In genomic region chr17:72761893-72762622, GRCh38 we compare ENCODE assay signal across 1 cellular context.
TF ChIP-seq lines count a peak whose summit lies in the region.

No MANE protein-coding gene starts in this region.

TF ChIP-seq in K562, 482 proteins besides CTCF, POLR2A, EP300 and RAD21 (continued from another document and continues in another):
- TF ChIP-seq CUX1 (CRISPR knock-in tag; IDR thresholded peaks at IDR 0.05) (peak; percentile 65; the same call in 1 of the 2 replicates), KLF1 (tag; IDR thresholded peaks at IDR 0.05) (peak; percentile 44; the same call in 1 of the 2 replicates), ZNF41 (CRISPR knock-in tag; conservative IDR thresholded peaks at IDR 0.05) (peak; percentile 92), ZFP36 (IDR thresholded peaks at IDR 0.05; ENCODE audit: low read depth, low read length, partially characterized antibody) (no peak), ZNF445 (CRISPR knock-in tag; IDR thresholded peaks at IDR 0.05; ENCODE audit: low read depth) (0 out of 2 replicates have a peak, but pooled peaks have one; percentile 65), SMC3 (conservative IDR thresholded peaks at IDR 0.05; ENCODE audit: insufficient read depth, low read depth, low read length) (no peak), ZNF324 (CRISPR knock-in tag; IDR thresholded peaks at IDR 0.05) (0 out of 2 replicates have a peak, but pooled peaks have one; percentile 32), RERE (CRISPR knock-in tag; IDR thresholded peaks at IDR 0.05; ENCODE audit: borderline replicate concordance) (no peak), ETV1 (tag; conservative IDR thresholded peaks at IDR 0.05; ENCODE audit: low read depth) (peak; percentile 42; the same call in 1 of the 2 replicates), ZNF586 (CRISPR knock-in tag; conservative IDR thresholded peaks at IDR 0.05) (0 out of 2 replicates have a peak, but pooled peaks have one; percentile 40), TGIF2 (CRISPR knock-in tag; IDR thresholded peaks at IDR 0.05) (no peak), ZNF239 (CRISPR knock-in tag; IDR thresholded peaks at IDR 0.05) (peak; percentile 74), PCBP1 (IDR thresholded peaks at IDR 0.05; ENCODE audit: low read depth, low read length, poor library complexity, severe bottlenecking) (no peak), SRF (CRISPR knock-in tag; IDR thresholded peaks at IDR 0.05) (peak in 1 of 2 experiments; percentile 82; a peak in 1 of 4 replicates), ZNF395 (CRISPR knock-in tag; IDR thresholded peaks at IDR 0.05) (peak; percentile 96), SMAD4 (CRISPR knock-in tag; conservative IDR thresholded peaks at IDR 0.05) (peak; percentile 88), SMAD3 (CRISPR knock-in tag; conservative IDR thresholded peaks at IDR 0.05) (peak; percentile 94), ZNF507 (tag; conservative IDR thresholded peaks at IDR 0.05) (peak; percentile 44; the same call in 1 of the 2 replicates), THRA (IDR thresholded peaks at IDR 0.05) (no peak), ZNF79 (CRISPR knock-in tag; IDR thresholded peaks at IDR 0.05; ENCODE audit: low read depth) (peak; percentile 85), MEF2D (tag; conservative IDR thresholded peaks at IDR 0.05; ENCODE audit: low read depth) (peak; percentile 93), DMBX1 (CRISPR knock-in tag; IDR thresholded peaks at IDR 0.05; ENCODE audit: borderline replicate concordance) (peak; percentile 97), STAT5B (CRISPR knock-in tag; IDR thresholded peaks at IDR 0.05) (peak; percentile 60; the same call in 1 of the 2 replicates), RFX1 (IDR thresholded peaks at IDR 0.05) (peak; percentile 67), ZNF583 (CRISPR knock-in tag; IDR thresholded peaks at IDR 0.05) (peak; percentile 96), TCF15 (CRISPR knock-in tag; IDR thresholded peaks at IDR 0.05) (peak; percentile 86), TCFL5 (CRISPR knock-in tag; conservative IDR thresholded peaks at IDR 0.05) (peak; percentile 84), ILK (tag; IDR thresholded peaks at IDR 0.05; ENCODE audit: borderline replicate concordance, low read depth) (peak; percentile 51; the same call in 1 of the 2 replicates), HIVEP1 (CRISPR knock-in tag; IDR thresholded peaks at IDR 0.05) (peak; percentile 84), ATF4 (CRISPR knock-in tag; IDR thresholded peaks at IDR 0.05) (peak; percentile 58; the same call in 1 of the 2 replicates), YY1 (IDR thresholded peaks at IDR 0.05; ENCODE audit: borderline replicate concordance in 1 of 3, control insufficient read depth in 1 of 3, extremely low read depth in 1 of 3, insufficient read depth in 3 of 3, insufficient read length in 1 of 3, insufficient replicate concordance in 2 of 3, low read depth in 1 of 3, low read length in 2 of 3) (peak in 1 of 3 experiments; percentile 48), ZNF354B (CRISPR knock-in tag; IDR thresholded peaks at IDR 0.05) (peak; percentile 84; the same call in 1 of the 2 replicates), ERF (CRISPR knock-in tag; IDR thresholded peaks at IDR 0.05) (peak; percentile 92; the same call in 1 of the 2 replicates), TAF7 (tag; IDR thresholded peaks at IDR 0.05) (peak; percentile 59), TEAD1 (CRISPR knock-in tag; IDR thresholded peaks at IDR 0.05) (peak in 1 of 2 experiments; percentile 94; a peak in 2 of 4 replicates), CHD1 (IDR thresholded peaks at IDR 0.05; ENCODE audit: low read length) (no peak), ZNF134 (CRISPR knock-in tag; conservative IDR thresholded peaks at IDR 0.05) (0 out of 2 replicates have a peak, but pooled peaks have one; percentile 43), HDAC2 (IDR thresholded peaks at IDR 0.05) (no peak), PBX2 (CRISPR knock-in tag; IDR thresholded peaks at IDR 0.05; ENCODE audit: low read depth) (no peak), PBX2 (tag; conservative IDR thresholded peaks at IDR 0.05; ENCODE audit: low read depth) (peak; percentile 63; the same call in 1 of the 2 replicates), ZNF23 (CRISPR knock-in tag; IDR thresholded peaks at IDR 0.05) (no peak), JUND (IDR thresholded peaks at IDR 0.05; ENCODE audit: borderline replicate concordance, low read depth, low read length) (no peak), JUND (tag; IDR thresholded peaks at IDR 0.05; ENCODE audit: borderline replicate concordance, low read depth, low read length) (peak; percentile 74; the same call in 2 of the 3 replicates), ETV6 (IDR thresholded peaks at IDR 0.05; ENCODE audit: borderline replicate concordance in 1 of 2, low read depth in 2 of 2, low read length in 1 of 2) (no peak), ETV6 (CRISPR knock-in tag; IDR thresholded peaks at IDR 0.05; ENCODE audit: borderline replicate concordance) (no peak), TFE3 (CRISPR knock-in tag; IDR thresholded peaks at IDR 0.05) (no peak)
